1 cellular context compared by ENCODE assay signal in genomic region chr1:54887665-54888071, GRCh38.
TF ChIP-seq lines count a peak whose summit lies in the region.

No MANE protein-coding gene starts in this region.

TF ChIP-seq in HepG2, 621 proteins besides CTCF, POLR2A, EP300 and RAD21 (continued from another document and continues in another):
- TF ChIP-seq SKIL (CRISPR knock-in tag; IDR thresholded peaks at IDR 0.05; ENCODE audit: borderline replicate concordance) = no peak
- no peak for TF ChIP-seq HMGA1 (CRISPR knock-in tag; conservative IDR thresholded peaks at IDR 0.05)
- peak; percentile 14; the same call in 1 of the 2 replicates for TF ChIP-seq ZNF317 (CRISPR knock-in tag; IDR thresholded peaks at IDR 0.05)
- TF ChIP-seq ZFP91 (CRISPR knock-in tag; IDR thresholded peaks at IDR 0.05; ENCODE audit: borderline replicate concordance) = 0 out of 2 replicates have a peak, but pooled peaks have one; percentile 12
- TF ChIP-seq ZFX (CRISPR knock-in tag; IDR thresholded peaks at IDR 0.05; ENCODE audit: low read depth) = peak; percentile 48
- 0 out of 2 replicates have a peak, but pooled peaks have one; percentile 10 for TF ChIP-seq ZNF350 (CRISPR knock-in tag; IDR thresholded peaks at IDR 0.05; ENCODE audit: borderline replicate concordance, low read depth)
- TF ChIP-seq ELF4 (CRISPR knock-in tag; IDR thresholded peaks at IDR 0.05; ENCODE audit: borderline replicate concordance) = no peak
- TF ChIP-seq ZNF761 (CRISPR knock-in tag; conservative IDR thresholded peaks at IDR 0.05) = peak; percentile 74; the same call in 1 of the 2 replicates
- TF ChIP-seq ZNF296 (CRISPR knock-in tag; conservative IDR thresholded peaks at IDR 0.05) = 0 out of 2 replicates have a peak, but pooled peaks have one; percentile 4
- TF ChIP-seq TBX3 (IDR thresholded peaks at IDR 0.05; ENCODE audit: borderline replicate concordance) = no peak
- 0 out of 4 replicates have a peak, but pooled peaks of 1 of the 2 experiments have one; percentile 42 for TF ChIP-seq ATF4 (CRISPR knock-in tag; IDR thresholded peaks at IDR 0.05)
- no peak for TF ChIP-seq ZNF800 (CRISPR knock-in tag; IDR thresholded peaks at IDR 0.05)
- TF ChIP-seq TMF1 (CRISPR knock-in tag; IDR thresholded peaks at IDR 0.05; ENCODE audit: low read depth) = 0 out of 2 replicates have a peak, but pooled peaks have one; percentile 22
- TF ChIP-seq ZNF788 (CRISPR knock-in tag; IDR thresholded peaks at IDR 0.05; ENCODE audit: borderline replicate concordance) = no peak
- TF ChIP-seq ZEB1 (IDR thresholded peaks at IDR 0.05; ENCODE audit: insufficient replicate concordance, low read depth) = no peak
- 0 out of 2 replicates have a peak, but pooled peaks have one; percentile 4 for TF ChIP-seq ZNF670 (CRISPR knock-in tag; IDR thresholded peaks at IDR 0.05; ENCODE audit: borderline replicate concordance)
- TF ChIP-seq THAP7 (CRISPR knock-in tag; IDR thresholded peaks at IDR 0.05) = no peak
- TF ChIP-seq ZNF720 (CRISPR knock-in tag; IDR thresholded peaks at IDR 0.05) = no peak
- TF ChIP-seq KLF9 (CRISPR knock-in tag; IDR thresholded peaks at IDR 0.05; ENCODE audit: low read depth) = no peak
- no peak for TF ChIP-seq ZBTB1 (CRISPR knock-in tag; IDR thresholded peaks at IDR 0.05; ENCODE audit: borderline replicate concordance)
- TF ChIP-seq HNRNPL (IDR thresholded peaks at IDR 0.05; ENCODE audit: low read depth, low read length) = peak; percentile 19; the same call in 1 of the 2 replicates
- peak; percentile 12 for TF ChIP-seq UBTF (CRISPR knock-in tag; IDR thresholded peaks at IDR 0.05)
- TF ChIP-seq ZNF83 (CRISPR knock-in tag; IDR thresholded peaks at IDR 0.05; ENCODE audit: borderline replicate concordance) = no peak
- TF ChIP-seq NR0B2 (CRISPR knock-in tag; IDR thresholded peaks at IDR 0.05) = no peak
- 0 out of 4 replicates have a peak, but pooled peaks of 1 of the 2 experiments have one; percentile 5 for TF ChIP-seq KLF16 (CRISPR knock-in tag; IDR thresholded peaks at IDR 0.05)
- TF ChIP-seq ZMYM4 (CRISPR knock-in tag; IDR thresholded peaks at IDR 0.05) = no peak
- TF ChIP-seq MTF2 (CRISPR knock-in tag; IDR thresholded peaks at IDR 0.05; ENCODE audit: borderline replicate concordance) = 0 out of 2 replicates have a peak, but pooled peaks have one; percentile 11
- TF ChIP-seq ZNF747 (CRISPR knock-in tag; IDR thresholded peaks at IDR 0.05; ENCODE audit: borderline replicate concordance) = 0 out of 2 replicates have a peak, but pooled peaks have one; percentile 1
- TF ChIP-seq ZNF687 (CRISPR knock-in tag; IDR thresholded peaks at IDR 0.05) = 0 out of 2 replicates have a peak, but pooled peaks have one; percentile 2
- TF ChIP-seq ZNF570 (CRISPR knock-in tag; IDR thresholded peaks at IDR 0.05; ENCODE audit: borderline replicate concordance) = 0 out of 2 replicates have a peak, but pooled peaks have one; percentile 19
- TF ChIP-seq ZNF280D (CRISPR knock-in tag; IDR thresholded peaks at IDR 0.05) = 0 out of 2 replicates have a peak, but pooled peaks have one; percentile 5
- 0 out of 2 replicates have a peak, but pooled peaks have one; percentile 10 for TF ChIP-seq MBD4 (IDR thresholded peaks at IDR 0.05; ENCODE audit: borderline replicate concordance, low read length)
- TF ChIP-seq ZNF672 (CRISPR knock-in tag; IDR thresholded peaks at IDR 0.05) = no peak
- TF ChIP-seq ZKSCAN5 (CRISPR knock-in tag; IDR thresholded peaks at IDR 0.05) = peak; percentile 73; the same call in 1 of the 2 replicates
- peak; percentile 10; the same call in 1 of the 2 replicates for TF ChIP-seq TGIF2 (CRISPR knock-in tag; IDR thresholded peaks at IDR 0.05)
